12 cellular contexts compared by ENCODE assay signal in the genomic region with DNA sequence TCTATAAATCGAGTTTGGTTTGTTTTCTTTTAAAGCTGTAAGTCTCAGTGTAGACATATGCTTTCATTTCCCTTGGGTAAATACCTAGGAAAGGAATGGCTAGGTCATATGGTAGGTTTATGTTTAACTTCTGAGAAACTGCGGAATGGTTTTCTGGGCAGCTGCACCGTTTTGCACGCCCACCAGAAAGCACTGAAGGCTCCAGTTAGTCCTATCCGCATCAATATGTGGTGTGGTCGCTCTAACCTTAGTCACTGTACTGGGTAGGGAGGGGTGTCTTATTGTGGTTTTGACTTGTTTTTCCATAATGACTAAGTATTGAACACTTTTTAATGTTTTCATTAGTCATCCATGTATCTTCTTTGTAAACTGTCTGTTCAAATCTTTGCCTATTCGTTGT.
A peak's percentile ranks its signal among the peaks of the same experiment; 100 is the strongest.
DNase-seq lines count a peak whose midpoint lies in the region; ATAC-seq and TF ChIP-seq lines count a peak whose summit lies in the region.
"Had no signal": no experiment of that assay in that cellular context is flagged by ENCODE, and none has a peak within 500 bp of the region (broad histone marks: within the 10 kb centered on the region; RNA-seq: fewer than 3 reads in every experiment).

No MANE protein-coding gene starts in this region.

- peaks cover 46% of the 10 kb centered on the region for H3K4me1 ChIP-seq in skeletal muscle satellite cell (ENCODE audit: control insufficient read depth, insufficient read depth, low read length)

- H3K4me3 ChIP-seq in astrocyte of the spinal cord (ENCODE audit: low read depth, low read length) (no peak overlapping the region), skeletal muscle satellite cell (ENCODE audit: low read length) (peak overlapping the region; percentile 10)
- H3K4me3 ChIP-seq: cardiac muscle cell, heart right ventricle had no signal

- no peak for TF ChIP-seq CTCF in astrocyte of the spinal cord (IDR thresholded peaks at IDR 0.05; ENCODE audit: low read depth, low read length)

- ATAC-seq in GM18520 (IDR thresholded peaks at IDR 0.05; ENCODE audit: unreplicated experiment), result no peak
- no peak for ATAC-seq in HG03280 (IDR thresholded peaks at IDR 0.05; ENCODE audit: unreplicated experiment)
- no peak for ATAC-seq in HG02840 (IDR thresholded peaks at IDR 0.05; ENCODE audit: low FRiP score, unreplicated experiment)
- ATAC-seq: heart right ventricle had no signal

- no peaks in the 10 kb centered on the region for H3K27me3 ChIP-seq in skeletal muscle satellite cell (ENCODE audit: control insufficient read depth, insufficient read depth, low read length)
- H3K27me3 ChIP-seq: cardiac muscle cell, heart right ventricle had no signal

- in situ Hi-C loops in astrocyte of the spinal cord (cut with HindIII; ENCODE audit: low sequenced_read_pairs), result no loop called here

- peak overlapping the region; percentile 69 for H3K9ac ChIP-seq in skeletal muscle satellite cell (ENCODE audit: low read depth, low read length)

- peak overlapping the region; percentile 56 for H3K4me2 ChIP-seq in skeletal muscle satellite cell (ENCODE audit: low read length)

- no peaks in the 10 kb centered on the region for H3K36me3 ChIP-seq in skeletal muscle satellite cell (ENCODE audit: insufficient read depth, low read length)
- H3K36me3 ChIP-seq: cardiac muscle cell, heart right ventricle had no signal

- intact Hi-C loops in head of caudate nucleus (cut with DNase I), result no loop called here

- no peaks in the 10 kb centered on the region for H3K9me3 ChIP-seq in skeletal muscle satellite cell (replicated peaks; ENCODE audit: low read length)

- peak; percentile 23 for DNase-seq in AG20443 (ENCODE audit: low spot score)
- peak; percentile 41 for DNase-seq in M059J (ENCODE audit: low read depth)
- DNase-seq in astrocyte of the spinal cord (ENCODE audit: low read depth, low spot score), result peak; percentile 91
- DNase-seq in head of caudate nucleus, result no peak
- DNase-seq: DMS53, heart right ventricle, naive B cell had no signal

Comparison
In these comparisons a context has a peak if more than half of its experiments do, and no peak if none do; other contexts are left out.
1. DNase-seq: peak in AG20443 (single experiment), M059J (single experiment) and astrocyte of the spinal cord (single experiment); none in head of caudate nucleus (0 of 42).